In genomic region chr12:28172434-28173030, GRCh38 we compare ENCODE assay signal across 7 cellular contexts. TPM values are rescaled to one million over a fixed set of nuclear protein-coding genes. Genes with fewer than 3 reads are reported as not detected.
DNase-seq lines count a peak whose midpoint lies in the region; ATAC-seq, FAIRE-seq and TF ChIP-seq lines count a peak whose summit lies in the region.

No MANE protein-coding gene starts in this region.

- ATAC-seq in GM21515 (IDR thresholded peaks at IDR 0.05; ENCODE audit: unreplicated experiment), result no peak

- no peaks in the 10 kb centered on the region for H3K79me2 ChIP-seq in keratinocyte (ENCODE audit: control insufficient read depth, insufficient read depth, low read length)

- peak overlapping the region; percentile 16 for H3K27ac ChIP-seq in keratinocyte (ENCODE audit: control insufficient read depth, insufficient read depth, low read length)

- peak; percentile 28; the same call in 1 of the 2 replicates for TF ChIP-seq CTCF in GM12874 (IDR thresholded peaks at IDR 0.05; ENCODE audit: insufficient read depth, low read depth, low read length)
- TF ChIP-seq CTCF in keratinocyte (optimal IDR thresholded peaks at IDR 0.05 in 1 of 3, IDR thresholded peaks at IDR 0.05 in 1 of 3, conservative IDR thresholded peaks at IDR 0.05 in 1 of 3; ENCODE audit: extremely low read depth in 1 of 3, insufficient read depth in 2 of 3, low read length in 3 of 3), result peak; percentile 66 to 79 (median 76)

- no peak overlapping the region for H3K4me2 ChIP-seq in keratinocyte (ENCODE audit: control insufficient read depth, extremely low read depth, insufficient read depth, low read depth, low read length)

- peak; percentile 84 for FAIRE-seq in keratinocyte (lab: Jason Lieb, UNC)
- no peak for FAIRE-seq in frontal cortex (lab: Jason Lieb, UNC)

- H3K4me1 ChIP-seq in adipocyte (ENCODE audit: control insufficient read depth, insufficient read depth, low read length), result no peaks in the 10 kb centered on the region
- H3K4me1 ChIP-seq in keratinocyte (ENCODE audit: control insufficient read depth, extremely low read depth, insufficient read depth, low read length), result peaks cover 11% of the 10 kb centered on the region

- peak; percentile 89 for DNase-seq in NCI-H1694 treated with DMSO at 0.1 percent for 48 hours (lab: John Stamatoyannopoulos, UW)
- peak; percentile 83 for DNase-seq in adipocyte (ENCODE audit: low read depth)
- DNase-seq in keratinocyte (ENCODE audit: low read depth, low spot score), result no peak
- DNase-seq in occipital lobe (lab: John Stamatoyannopoulos, UW), result no peak
- no peak for DNase-seq in frontal cortex (ENCODE audit: low spot score in 2 of 2)

- H3K4me3 ChIP-seq in adipocyte (ENCODE audit: low read length), result no peak overlapping the region
- no peak overlapping the region for H3K4me3 ChIP-seq in keratinocyte (ENCODE audit: control insufficient read depth in 2 of 3, extremely low read depth in 1 of 3, insufficient read depth in 2 of 3, low read depth in 1 of 3, low read length in 3 of 3)

- H3K27me3 ChIP-seq in adipocyte (replicated peaks; ENCODE audit: control insufficient read depth, insufficient read depth, low read length) (no peaks in the 10 kb centered on the region), keratinocyte (ENCODE audit: control insufficient read depth, extremely low read depth, insufficient read depth, low read length) (no peaks in the 10 kb centered on the region)

- H2AFZ ChIP-seq in keratinocyte (ENCODE audit: control insufficient read depth, low read length), result no peak overlapping the region

- H3K9ac ChIP-seq in adipocyte (ENCODE audit: low read length) (no peak overlapping the region), keratinocyte (ENCODE audit: control insufficient read depth, extremely low read depth, insufficient read depth, low read length) (no peak overlapping the region)

- dilution Hi-C loops in keratinocyte (cut with MboI; ENCODE audit: extremely low pct_ligation_motif_present, low sequenced_read_pairs), result no loop called here

- no peaks in the 10 kb centered on the region for H4K20me1 ChIP-seq in keratinocyte (ENCODE audit: control insufficient read depth, extremely low read depth, insufficient read depth, low read length)

- H3K36me3 ChIP-seq in adipocyte (ENCODE audit: control insufficient read depth, insufficient read depth, low read length, severe bottlenecking) (no peaks in the 10 kb centered on the region), keratinocyte (ENCODE audit: control insufficient read depth in 2 of 2, extremely low read depth in 1 of 2, insufficient read depth in 2 of 2, low read length in 2 of 2) (no peaks in the 10 kb centered on the region)

- H3K9me1 ChIP-seq in keratinocyte (ENCODE audit: control insufficient read depth, extremely low read depth, insufficient read depth, low read length), result no peaks in the 10 kb centered on the region

- H3K9me3 ChIP-seq in adipocyte (ENCODE audit: control insufficient read depth, low read length) (no peaks in the 10 kb centered on the region), keratinocyte (ENCODE audit: control insufficient read depth, low read depth, low read length) (no peaks in the 10 kb centered on the region)

RNA-seq across cellular contexts. Expression of gene CCDC91, which starts 17.7 kb away (rescaled TPM):
- polyA plus RNA-seq in keratinocyte, result 18.8 to 29.8 TPM (median 26.5 TPM) in 3 replicates
- 182 TPM for polyA plus RNA-seq in keratinocyte (2011; ENCODE audit: low read depth)
- 21.7 and 35.5 TPM in 2 replicates for polyA plus RNA-seq in keratinocyte (2011; cell fraction: cytosol; rRNA removed)
- 21.9 and 27.3 TPM in 2 replicates for polyA plus RNA-seq in keratinocyte (2011; cell fraction: nucleus; rRNA removed)
- 20.6 TPM in 2 replicates for polyA plus RNA-seq in keratinocyte (2012; ENCODE audit: low replicate concordance)
- polyA minus RNA-seq in keratinocyte, result 17.8 to 37.2 TPM (median 26.5 TPM) in 3 replicates
- 32.4 TPM for polyA minus RNA-seq in keratinocyte (2011; cell fraction: cytosol; rRNA and poly(A)+ RNA removed)
- 32.4 and 65.9 TPM in 2 replicates for polyA minus RNA-seq in keratinocyte (2011; cell fraction: nucleus; rRNA and poly(A)+ RNA removed)
- total RNA-seq in occipital lobe (160 TPM), frontal cortex (115 TPM)

Comparison
In these comparisons a context has a peak if more than half of its experiments do, and no peak if none do; other contexts are left out.
1. DNase-seq: peak in NCI-H1694 treated with DMSO at 0.1 percent for 48 hours (single experiment) and adipocyte (single experiment); none in keratinocyte (single experiment), occipital lobe (single experiment) and frontal cortex (0 of 2).